ENCODE assay signal across 11 cellular contexts in genomic region chr12:47082283-47082962, GRCh38. TPM values are rescaled to one million over a fixed set of nuclear protein-coding genes. Genes with fewer than 3 reads are reported as not detected.
A peak's percentile ranks its signal among the peaks of the same experiment; 100 is the strongest.
DNase-seq lines count a peak whose midpoint lies in the region; ATAC-seq and TF ChIP-seq lines count a peak whose summit lies in the region.
"Had no signal": no experiment of that assay in that cellular context is flagged by ENCODE, and none has a peak within 500 bp of the region (broad histone marks: within the 10 kb centered on the region; RNA-seq: fewer than 3 reads in every experiment).

No MANE protein-coding gene starts in this region.

- no TSS peak for BruUV-seq in Calu3 (replicated peaks; lab: Mats Ljungman, UMichigan)

- no peak for ATAC-seq in naive thymus-derived CD8-positive, alpha-beta T cell
- no peak for ATAC-seq in HG02884 (IDR thresholded peaks at IDR 0.05; ENCODE audit: unreplicated experiment)
- ATAC-seq in GM21515 (IDR thresholded peaks at IDR 0.05; ENCODE audit: unreplicated experiment) = no peak

- H3K9me3 ChIP-seq in ascending aorta = no peaks in the 10 kb centered on the region
- H3K9me3 ChIP-seq: colonic mucosa had no signal

- H3K27ac ChIP-seq in ascending aorta = peak overlapping the region; percentile 96 to 99
- H3K27ac ChIP-seq: colonic mucosa, KMS-11 had no signal

- H3K36me3 Mint-ChIP-seq in Calu3 (ENCODE audit: insufficient read depth, unreplicated experiment) = peaks cover 53% of the 10 kb centered on the region
- H3K36me3 Mint-ChIP-seq in naive thymus-derived CD8-positive, alpha-beta T cell = peaks cover 4 to 6% (median 5%) of the 10 kb centered on the region in 3 donors

- intact Hi-C loops in Calu3 (cut with micrococcal nuclease; ENCODE audit: unreplicated experiment) = loop anchor here (2.0 to 5.0 kb wide), 2 partner anchors 188 to 225 kb away; no protein-coding TSS in a partner anchor
- intact Hi-C loops in ascending aorta (cut with DNase I) = loop anchor here (5.0 to 10.0 kb wide), 2 partner anchors 295 to 732 kb away; partner anchors contain the start of gene HDAC7

- no peaks in the 10 kb centered on the region for H3K9me3 Mint-ChIP-seq in Calu3 (ENCODE audit: low read depth, unreplicated experiment)
- no peaks in the 10 kb centered on the region for H3K9me3 Mint-ChIP-seq in naive thymus-derived CD8-positive, alpha-beta T cell
- H3K9me3 Mint-ChIP-seq: H9 had no signal

- no peak overlapping the region for H3K4me3 ChIP-seq in ascending aorta
- H3K4me3 ChIP-seq: colonic mucosa had no signal

- DNase-seq in Calu3 (no peak), LHCN-M2 (ENCODE audit: low read depth) (peak; percentile 96), ascending aorta (ENCODE audit: low spot score in 2 of 2) (no peak), SIG-M5 (lab: John Stamatoyannopoulos, UW) (no peak), NCI-H1436 treated with DMSO at 0.1 percent for 48 hours (lab: John Stamatoyannopoulos, UW) (no peak)
- DNase-seq in naive thymus-derived CD8-positive, alpha-beta T cell = no peak
- DNase-seq: colonic mucosa, H9 had no signal

- H3K27me3 ChIP-seq in ascending aorta = no peaks in the 10 kb centered on the region

- H3K36me3 ChIP-seq in ascending aorta = no peaks in the 10 kb centered on the region
- H3K36me3 ChIP-seq: colonic mucosa had no signal

- CTCF ChIA-PET in Calu3 (lab: Charles Lee) = interaction anchor here (1.0 kb wide), 1 partner anchor 11 kb away, joined by 3 read pairs; no protein-coding TSS in a partner anchor

- POLR2A ChIA-PET in naive thymus-derived CD8-positive, alpha-beta T cell (lab: Charles Lee) = interaction anchor here (0.7 to 4.9 kb wide), 4 partner anchors 30 to 210 kb away, joined by 3 to 31 read pairs (median 5); no protein-coding TSS in a partner anchor

- no peaks in the 10 kb centered on the region for H3K27me3 Mint-ChIP-seq in Calu3 (ENCODE audit: unreplicated experiment)
- no peaks in the 10 kb centered on the region for H3K27me3 Mint-ChIP-seq in naive thymus-derived CD8-positive, alpha-beta T cell

- H3K4me1 Mint-ChIP-seq in Calu3 (ENCODE audit: low read depth, unreplicated experiment) = peaks cover 46% of the 10 kb centered on the region
- peaks cover 35 to 87% (median 79%) of the 10 kb centered on the region in 4 donors for H3K4me1 Mint-ChIP-seq in naive thymus-derived CD8-positive, alpha-beta T cell

- H3K27ac Mint-ChIP-seq in Calu3 (ENCODE audit: unreplicated experiment) = peak overlapping the region; percentile 67
- peak overlapping the region; percentile 49 to 100 (median 93) for H3K27ac Mint-ChIP-seq in naive thymus-derived CD8-positive, alpha-beta T cell
- H3K27ac Mint-ChIP-seq: H9 had no signal

- TF ChIP-seq CTCF in Calu3 (IDR thresholded peaks at IDR 0.05; ENCODE audit: unreplicated experiment) = no peak
- no peak for TF ChIP-seq CTCF in ascending aorta (IDR thresholded peaks at IDR 0.05)

- H3K4me1 ChIP-seq in ascending aorta = peaks cover 0 to 36% of the 10 kb centered on the region in 2 donors
- H3K4me1 ChIP-seq: colonic mucosa had no signal

- peak overlapping the region; percentile 36 for H3K4me3 Mint-ChIP-seq in Calu3 (ENCODE audit: low read depth, unreplicated experiment)
- peak overlapping the region in 8 of 10 donors; percentile 3 to 98 (median 18) for H3K4me3 Mint-ChIP-seq in naive thymus-derived CD8-positive, alpha-beta T cell
- H3K4me3 Mint-ChIP-seq: H9 had no signal

RNA-seq across cellular contexts. Expression of gene AMIGO2, which starts 2.7 kb away (rescaled TPM):
- total RNA-seq in Calu3 (2022) (27.0 and 66.2 TPM in 2 replicates), LHCN-M2 (2014; rRNA removed) (16.7 and 23.0 TPM in 2 replicates), ascending aorta (22.7 TPM)
- polyA plus RNA-seq in LHCN-M2 (2012) = 156 TPM
- 10 to 100 TPM; 26.6 to 28.3 TPM for total RNA-seq in naive thymus-derived CD8-positive, alpha-beta T cell
- polyA plus RNA-seq in naive thymus-derived CD8-positive, alpha-beta T cell = 10 to 100 TPM; 28.6 to 53.3 (median 41.1) TPM

RNA-seq across cellular contexts. Expression of gene PCED1B, which starts 3.0 kb away (rescaled TPM):
- total RNA-seq in Calu3 (2022) (2.1 and 4.1 TPM in 2 replicates), LHCN-M2 (2014; rRNA removed) (0.64 and 0.80 TPM in 2 replicates), ascending aorta (1.5 TPM)
- polyA plus RNA-seq in LHCN-M2 (2012) = 6.3 TPM
- 10 to 100 TPM; 79.4 to 83.9 TPM for total RNA-seq in naive thymus-derived CD8-positive, alpha-beta T cell
- polyA plus RNA-seq in naive thymus-derived CD8-positive, alpha-beta T cell = 100 to 1,000 TPM in 2 of 3 donors, 10 to 100 TPM in 1; 54.9 to 163 (median 127) TPM

Comparison
In these comparisons a context has a peak if more than half of its experiments do, and no peak if none do; other contexts are left out.
1. RNA of gene PCED1B, which starts 3.0 kb away (total RNA-seq): 79.4 to 83.9 TPM in naive thymus-derived CD8-positive, alpha-beta T cell; 2.1 to 4.1 TPM in Calu3, 1.5 TPM in ascending aorta (single experiment) and 0.64 to 0.80 TPM in LHCN-M2; every median in the first group is over 10 times any median in the second.